In genomic region chr2:218892693-218893348, GRCh38 we compare ENCODE assay signal across 8 cellular contexts. TPM values are rescaled to one million over a fixed set of nuclear protein-coding genes. Genes with fewer than 3 reads are reported as not detected.
DNase-seq lines count a peak whose midpoint lies in the region; ATAC-seq and TF ChIP-seq lines count a peak whose summit lies in the region.

No MANE protein-coding gene starts in this region.

- CTCF ChIA-PET in activated CD4-positive, alpha-beta T cell treated with anti-CD3 and anti-CD28 coated beads for 36 hours (lab: Charles Lee) = interaction anchor here (0.8 to 10.1 kb wide), 2 partner anchors 16 to 18 kb away, joined by 3 to 620 read pairs; partner anchors contain the start of gene WNT10A

- H3K27ac Mint-ChIP-seq in activated CD4-positive, alpha-beta T cell treated with anti-CD3 and anti-CD28 coated beads for 36 hours = peak overlapping the region; percentile 91
- H3K27ac Mint-ChIP-seq in memory B cell = peak overlapping the region; percentile 99

- H3K4me1 ChIP-seq in colonic mucosa = peaks cover 12% of the 10 kb centered on the region

- peaks cover 49% of the 10 kb centered on the region for H3K4me1 Mint-ChIP-seq in activated CD4-positive, alpha-beta T cell treated with anti-CD3 and anti-CD28 coated beads for 36 hours
- peaks cover 34% of the 10 kb centered on the region for H3K4me1 Mint-ChIP-seq in memory B cell

- peak; percentile 45 for DNase-seq in AG08395 (ENCODE audit: low spot score)
- peak; percentile 73 for DNase-seq in NCI-H345 (lab: John Stamatoyannopoulos, UW)
- DNase-seq in activated CD4-positive, alpha-beta T cell treated with anti-CD3 and anti-CD28 coated beads for 36 hours = peak; percentile 93
- DNase-seq in colonic mucosa = peak; percentile 79
- DNase-seq in memory B cell (ENCODE audit: low spot score in 2 of 2) = peak; percentile 92 to 93
- peak; percentile 63 for DNase-seq in stimulated activated CD8-positive, alpha-beta memory T cell treated with anti-CD3 and anti-CD28 coated beads, Interleukin-12 subunit alpha, Interleukin-12 subunit beta, amount 100 ng/mL, for 24 hours (ENCODE audit: extremely low read depth)

- POLR2A ChIA-PET in activated CD4-positive, alpha-beta T cell treated with anti-CD3 and anti-CD28 coated beads for 36 hours (lab: Charles Lee) = interaction anchor here (1.0 kb wide), 1 partner anchor 12 kb away, joined by 4 read pairs; no protein-coding TSS in a partner anchor

- H3K27me3 Mint-ChIP-seq in activated CD4-positive, alpha-beta T cell treated with anti-CD3 and anti-CD28 coated beads for 36 hours = no peaks in the 10 kb centered on the region
- H3K27me3 Mint-ChIP-seq in memory B cell = no peaks in the 10 kb centered on the region

- peak overlapping the region; percentile 71 for H3K4me3 Mint-ChIP-seq in activated CD4-positive, alpha-beta T cell treated with anti-CD3 and anti-CD28 coated beads for 36 hours
- peak overlapping the region; percentile 69 for H3K4me3 Mint-ChIP-seq in memory B cell

- ATAC-seq in GM18858 (IDR thresholded peaks at IDR 0.05; ENCODE audit: unreplicated experiment) (peak; percentile 37), HG03064 (IDR thresholded peaks at IDR 0.05; ENCODE audit: low read depth, unreplicated experiment) (peak; percentile 42), memory B cell (ENCODE audit: low read depth) (peak; percentile 68)
- peak; percentile 64 for ATAC-seq in activated CD4-positive, alpha-beta T cell treated with anti-CD3 and anti-CD28 coated beads for 36 hours

- H3K9ac ChIP-seq in colonic mucosa (ENCODE audit: low read depth in 2 of 2, low read length in 2 of 2) = peak overlapping the region; percentile 28 to 51

- peak overlapping the region; percentile 34 for H3K4me3 ChIP-seq in colonic mucosa

- peaks cover 31% of the 10 kb centered on the region for H3K27me3 ChIP-seq in colonic mucosa

- intact Hi-C loops in activated CD4-positive, alpha-beta T cell treated with anti-CD3 and anti-CD28 coated beads for 36 hours (cut with DNase I, micrococcal nuclease) = loop anchor here in 1 of 2 experiments (1.0 kb wide), 2 partner anchors 13 to 285 kb away; partner anchors contain the start of genes RETREG2 and WNT10A
- intact Hi-C loops in colonic mucosa (cut with DNase I) = no loop called here

- no peaks in the 10 kb centered on the region for H3K9me3 ChIP-seq in colonic mucosa

- H3K9me3 Mint-ChIP-seq in activated CD4-positive, alpha-beta T cell treated with anti-CD3 and anti-CD28 coated beads for 36 hours (ENCODE audit: low read depth) = no peaks in the 10 kb centered on the region
- H3K9me3 Mint-ChIP-seq in memory B cell = no peaks in the 10 kb centered on the region

- peaks cover 2% of the 10 kb centered on the region for H3K36me3 Mint-ChIP-seq in activated CD4-positive, alpha-beta T cell treated with anti-CD3 and anti-CD28 coated beads for 36 hours (ENCODE audit: low read depth)
- peaks cover 2% of the 10 kb centered on the region for H3K36me3 Mint-ChIP-seq in memory B cell

- H3K36me3 ChIP-seq in colonic mucosa = no peaks in the 10 kb centered on the region

- H3K27ac ChIP-seq in colonic mucosa = peak overlapping the region; percentile 11

- peak; percentile 22 for TF ChIP-seq CTCF in colonic mucosa (IDR thresholded peaks at IDR 0.05)

RNA-seq across cellular contexts. Expression of gene WNT10A, which starts 12.2 kb away (rescaled TPM):
- 1 to 10 TPM; 5.4 to 6.0 TPM for total RNA-seq in activated CD4-positive, alpha-beta T cell treated with anti-CD3 and anti-CD28 coated beads for 36 hours
- under 1 TPM; 0.44 to 0.61 TPM for total RNA-seq in colonic mucosa

RNA-seq across cellular contexts. Expression of gene WNT6, which starts 33.2 kb away (rescaled TPM):
- under 1 TPM in 1 of 2 experiments, not detected in 1; 0.30 TPM for total RNA-seq in activated CD4-positive, alpha-beta T cell treated with anti-CD3 and anti-CD28 coated beads for 36 hours
- total RNA-seq in colonic mucosa = under 1 TPM; 0.25 to 0.37 TPM

Comparison
In these comparisons a context has a peak if more than half of its experiments do, and no peak if none do; other contexts are left out.
1. Peak in every context shown above with its lines: DNase-seq, ATAC-seq, H3K4me3 ChIP-seq and H3K27ac ChIP-seq.
2. RNA of gene WNT10A, which starts 12.2 kb away (total RNA-seq): 5.4 to 6.0 TPM in activated CD4-positive, alpha-beta T cell treated with anti-CD3 and anti-CD28 coated beads for 36 hours; 0.44 to 0.61 TPM in colonic mucosa; every median in the first group is over 4 times any median in the second.